In genomic region chr5:142981886-142982820, GRCh38 we compare ENCODE assay signal across 8 cellular contexts.
DNase-seq lines count a peak whose midpoint lies in the region; ATAC-seq and TF ChIP-seq lines count a peak whose summit lies in the region.

No MANE protein-coding gene starts in this region.

- H3K4me3 ChIP-seq in A673 (ENCODE audit: low read depth, low read length, poor library complexity, severe bottlenecking) (peak overlapping the region; percentile 13), HUES6 (ENCODE audit: low read depth, low read length) (peak overlapping the region; percentile 11; the same call in 1 of the 2 replicates), adipocyte (ENCODE audit: low read length) (no peak overlapping the region)

- intact Hi-C loops in A673 (cut with micrococcal nuclease; ENCODE audit: unreplicated experiment), result no loop called here
- intact Hi-C loops in cardiac septum (cut with DNase I), result no loop called here

- CTCF ChIA-PET in A673 (lab: Charles Lee), result interaction anchor here (0.5 to 0.9 kb wide), 2 partner anchors 21 to 269 kb away, joined by 3 to 4 read pairs; no protein-coding TSS in a partner anchor

- H3K27me3 ChIP-seq in A673 (replicated peaks; ENCODE audit: insufficient read depth, low read depth, low read length, poor library complexity) (no peaks in the 10 kb centered on the region), HUES6 (ENCODE audit: control insufficient read depth, insufficient read depth, low read length) (no peaks in the 10 kb centered on the region), adipocyte (replicated peaks; ENCODE audit: control insufficient read depth, insufficient read depth, low read length) (no peaks in the 10 kb centered on the region)

- H3K9me3 ChIP-seq in A673 (ENCODE audit: low read depth, low read length, poor library complexity, severe bottlenecking) (no peaks in the 10 kb centered on the region), HUES6 (ENCODE audit: control insufficient read depth, insufficient read depth, low read depth, low read length) (no peaks in the 10 kb centered on the region), adipocyte (ENCODE audit: control insufficient read depth, low read length) (no peaks in the 10 kb centered on the region)

- ATAC-seq in HG03565 (IDR thresholded peaks at IDR 0.05; ENCODE audit: unreplicated experiment), result no peak
- ATAC-seq in GM18861 (IDR thresholded peaks at IDR 0.05; ENCODE audit: unreplicated experiment), result no peak

- no TSS peak for BruUV-seq in A673 (replicated peaks; lab: Mats Ljungman, UMichigan)

- H3K9ac ChIP-seq in HUES6 (ENCODE audit: low read length), result peak overlapping the region; percentile 52
- no peak overlapping the region for H3K9ac ChIP-seq in adipocyte (ENCODE audit: low read length)

- H3K36me3 ChIP-seq in A673 (ENCODE audit: insufficient read depth, low read length, poor library complexity, severe bottlenecking) (no peaks in the 10 kb centered on the region), HUES6 (ENCODE audit: control insufficient read depth, insufficient read depth, low read length) (no peaks in the 10 kb centered on the region), adipocyte (ENCODE audit: control insufficient read depth, insufficient read depth, low read length, severe bottlenecking) (no peaks in the 10 kb centered on the region)

- H3K27ac ChIP-seq in A673 (ENCODE audit: low read depth, low read length, poor library complexity, severe bottlenecking), result peak overlapping the region; percentile 88
- H3K27ac ChIP-seq in HUES6 (ENCODE audit: low read depth, low read length), result peak overlapping the region; percentile 66

- no peak for TF ChIP-seq CTCF in A673 (conservative IDR thresholded peaks at IDR 0.05; ENCODE audit: low read depth, low read length)

- peaks cover 55% of the 10 kb centered on the region for H3K4me1 ChIP-seq in A673 (ENCODE audit: insufficient read depth, low read length, poor library complexity, severe bottlenecking)
- peaks cover 36% of the 10 kb centered on the region for H3K4me1 ChIP-seq in HUES6 (ENCODE audit: control insufficient read depth, insufficient read depth, low read length)
- peaks cover 16% of the 10 kb centered on the region for H3K4me1 ChIP-seq in adipocyte (ENCODE audit: control insufficient read depth, insufficient read depth, low read length)

- DNase-seq in A673 (ENCODE audit: low spot score) (peak; percentile 83), adipocyte (ENCODE audit: low read depth) (peak; percentile 51), cardiac septum (ENCODE audit: low spot score) (peak; percentile 82), pons (ENCODE audit: low spot score) (peak; percentile 85), NOMO-1 treated with DMSO at 0.1 percent for 48 hours (lab: John Stamatoyannopoulos, UW; ENCODE audit: unreplicated experiment) (no peak)

- POLR2A ChIA-PET in A673 (lab: Charles Lee; ENCODE audit: low non-redundant PET), result no interaction called here
